ENCODE assay signal across 16 cellular contexts in the genomic region with DNA sequence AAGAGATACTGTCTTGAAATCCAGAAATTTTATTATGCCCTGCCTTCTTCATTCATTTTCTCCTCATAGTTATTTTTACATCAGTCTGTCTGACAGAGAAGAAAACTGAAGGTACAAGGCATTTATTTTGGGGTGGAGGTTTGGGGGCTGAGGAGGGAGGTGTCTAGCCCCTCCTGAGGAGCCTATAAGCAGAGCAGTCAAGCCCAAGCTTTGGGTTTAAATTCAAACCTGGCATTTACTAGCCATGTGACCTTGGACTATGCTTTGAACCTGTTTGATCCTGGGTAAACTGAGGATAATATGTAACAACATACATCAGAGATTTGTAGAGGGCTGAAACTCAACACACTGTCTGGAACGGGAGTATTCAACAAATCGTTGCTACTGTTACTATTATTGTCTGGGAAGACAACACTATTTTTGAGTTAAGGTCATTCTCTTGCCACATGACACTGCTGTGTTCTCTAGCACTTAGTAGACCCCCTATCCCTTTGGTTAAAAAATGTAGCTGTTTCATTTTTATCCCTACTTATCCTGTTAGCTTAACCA.
"Had no signal": no experiment of that assay in that cellular context is flagged by ENCODE, and none has a peak within 500 bp of the region (broad histone marks: within the 10 kb centered on the region; RNA-seq: fewer than 3 reads in every experiment).

No MANE protein-coding gene starts in this region.

- DNase-seq: activated CD4-positive, CD25-positive, alpha-beta regulatory T cell treated with anti-CD3 and anti-CD28 coated beads, Interleukin-2, amount 50 U/mL, for 72 hours; activated naive CD4-positive, alpha-beta T cell treated with anti-CD3 and anti-CD28 coated beads, Interleukin-2, amount 10 ng/mL, durations not matched to agents 7 days and 5 days; dorsolateral prefrontal cortex; endodermal cell; erythroblast; hippocampal formation; left lung; mesendoderm; retina; stimulated activated CD4-positive, alpha-beta T cell treated with anti-CD3 and anti-CD28 coated beads, Interleukin-4, amount 100 ng/mL, for 1 hour; stimulated activated naive B cell treated with anti-CD40 and anti-IgM and Interleukin-4, amounts not matched to agents 10 μg/mL and 1 μg/mL and 100 μg/mL, for 72 hours; T-helper 1 cell; T1000; upper lobe of right lung had no signal

- H3K27me3 ChIP-seq: cardiac muscle cell, dorsolateral prefrontal cortex, left lung, upper lobe of right lung had no signal

- H3K4me1 Mint-ChIP-seq: activated naive CD4-positive, alpha-beta T cell treated with anti-CD3 and anti-CD28 coated beads, Interleukin-2, amount 10 ng/mL, durations not matched to agents 7 days and 5 days; endodermal cell had no signal

- ATAC-seq: natural killer cell treated with Interleukin-12 subunit alpha and Interleukin-12 subunit beta and Interleukin-15 and Interleukin-18, amount 100 ng/mL, for 72 hours; stimulated activated naive B cell treated with anti-CD40 and anti-IgM and Interleukin-4, amounts not matched to agents 10 μg/mL and 1 μg/mL and 100 μg/mL, for 72 hours had no signal

- H3K36me3 Mint-ChIP-seq: natural killer cell treated with Interleukin-12 subunit alpha and Interleukin-12 subunit beta and Interleukin-15 and Interleukin-18, amount 100 ng/mL, for 72 hours had no signal

- H3K9me3 Mint-ChIP-seq: activated naive CD4-positive, alpha-beta T cell treated with anti-CD3 and anti-CD28 coated beads, Interleukin-2, amount 10 ng/mL, durations not matched to agents 7 days and 5 days; endodermal cell; natural killer cell treated with Interleukin-12 subunit alpha and Interleukin-12 subunit beta and Interleukin-15 and Interleukin-18, amount 100 ng/mL, for 72 hours; stimulated activated naive B cell treated with anti-CD40 and anti-IgM and Interleukin-4, amounts not matched to agents 10 μg/mL and 1 μg/mL and 100 μg/mL, for 72 hours had no signal

- H3K27me3 Mint-ChIP-seq: activated naive CD4-positive, alpha-beta T cell treated with anti-CD3 and anti-CD28 coated beads, Interleukin-2, amount 10 ng/mL, durations not matched to agents 7 days and 5 days; natural killer cell treated with Interleukin-12 subunit alpha and Interleukin-12 subunit beta and Interleukin-15 and Interleukin-18, amount 100 ng/mL, for 72 hours; stimulated activated naive B cell treated with anti-CD40 and anti-IgM and Interleukin-4, amounts not matched to agents 10 μg/mL and 1 μg/mL and 100 μg/mL, for 72 hours had no signal

- H3K36me3 ChIP-seq: cardiac muscle cell had no signal

- H3K27ac Mint-ChIP-seq: activated naive CD4-positive, alpha-beta T cell treated with anti-CD3 and anti-CD28 coated beads, Interleukin-2, amount 10 ng/mL, durations not matched to agents 7 days and 5 days; endodermal cell; natural killer cell treated with Interleukin-12 subunit alpha and Interleukin-12 subunit beta and Interleukin-15 and Interleukin-18, amount 100 ng/mL, for 72 hours; stimulated activated naive B cell treated with anti-CD40 and anti-IgM and Interleukin-4, amounts not matched to agents 10 μg/mL and 1 μg/mL and 100 μg/mL, for 72 hours had no signal

- H3K9me3 ChIP-seq: left lung, upper lobe of right lung had no signal

- H3K4me3 Mint-ChIP-seq: activated naive CD4-positive, alpha-beta T cell treated with anti-CD3 and anti-CD28 coated beads, Interleukin-2, amount 10 ng/mL, durations not matched to agents 7 days and 5 days; endodermal cell; natural killer cell treated with Interleukin-12 subunit alpha and Interleukin-12 subunit beta and Interleukin-15 and Interleukin-18, amount 100 ng/mL, for 72 hours; stimulated activated naive B cell treated with anti-CD40 and anti-IgM and Interleukin-4, amounts not matched to agents 10 μg/mL and 1 μg/mL and 100 μg/mL, for 72 hours had no signal

- H3K27ac ChIP-seq: cardiac muscle cell, left lung had no signal

- H3K4me3 ChIP-seq: cardiac muscle cell, dorsolateral prefrontal cortex, left lung, upper lobe of right lung had no signal
